ENCODE assay signal across 28 cellular contexts in the genomic region with DNA sequence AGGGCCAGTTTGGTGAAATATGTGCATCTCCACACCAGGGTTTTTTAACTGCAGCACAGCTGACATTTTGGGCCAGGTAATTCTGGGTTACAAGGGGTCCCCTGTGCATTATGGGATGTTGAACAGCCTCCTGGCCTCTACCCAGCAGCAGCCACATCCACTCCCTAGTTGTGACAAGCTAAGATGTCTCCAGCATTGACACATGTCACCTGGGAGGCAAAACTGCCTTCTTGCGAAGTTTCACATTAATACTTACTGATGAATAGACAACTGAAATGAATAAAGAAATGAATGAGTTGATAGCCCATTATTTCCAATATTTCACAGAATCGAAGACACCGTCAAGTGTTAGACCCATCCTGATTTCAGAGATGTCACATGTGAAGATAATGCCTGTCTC.
"Had no signal": no experiment of that assay in that cellular context is flagged by ENCODE, and none has a peak within 500 bp of the region (broad histone marks: within the 10 kb centered on the region; RNA-seq: fewer than 3 reads in every experiment).

No MANE protein-coding gene starts in this region.

- H3K4me1 ChIP-seq: colonic mucosa, esophagus muscularis mucosa, esophagus squamous epithelium, foreskin keratinocyte, gastrocnemius medialis, gastroesophageal sphincter, heart left ventricle had no signal

- H3K27me3 ChIP-seq: colonic mucosa, dorsolateral prefrontal cortex, esophagus muscularis mucosa, esophagus squamous epithelium, foreskin keratinocyte, gastrocnemius medialis, gastroesophageal sphincter, heart left ventricle had no signal

- H3K4me3 Mint-ChIP-seq: dendritic cell treated with granulocyte-macrophage colony-stimulating factor and Interleukin-4, amounts not matched to agents 40 ng/mL and 50 ng/mL, for 4 days; effector memory CD8-positive, alpha-beta T cell; endodermal cell had no signal

- H3K27ac Mint-ChIP-seq: dendritic cell treated with granulocyte-macrophage colony-stimulating factor and Interleukin-4, amounts not matched to agents 40 ng/mL and 50 ng/mL, for 4 days; effector memory CD8-positive, alpha-beta T cell; endodermal cell had no signal

- H3K36me3 ChIP-seq: colonic mucosa, gastrocnemius medialis, gastroesophageal sphincter, heart left ventricle had no signal

- H3K9me3 ChIP-seq: colonic mucosa, esophagus muscularis mucosa, esophagus squamous epithelium, gastrocnemius medialis, gastroesophageal sphincter, heart left ventricle had no signal

- FAIRE-seq: colon, endometrium, endothelial cell of umbilical vein, frontal cortex had no signal

- H3K27ac ChIP-seq: colonic mucosa, coronary artery, dorsolateral prefrontal cortex, epithelial cell of prostate, esophagus muscularis mucosa, esophagus squamous epithelium, foreskin keratinocyte, gastrocnemius medialis, gastroesophageal sphincter, heart left ventricle had no signal

- H3K4me3 ChIP-seq: colonic mucosa, coronary artery, dorsolateral prefrontal cortex, esophagus muscularis mucosa, esophagus squamous epithelium, gastrocnemius medialis, gastroesophageal sphincter, heart left ventricle had no signal

- DNase-seq: colonic mucosa; cortex of kidney; dermis blood vessel endothelial cell; dorsolateral prefrontal cortex; effector CD4-positive, alpha-beta T cell; effector CD8-positive, alpha-beta T cell; effector memory CD4-positive, alpha-beta T cell; effector memory CD8-positive, alpha-beta T cell; endodermal cell; erythroblast; esophagus squamous epithelium; foreskin fibroblast; foreskin melanocyte; gastrocnemius medialis; glutamatergic neuron; head of caudate nucleus; heart left ventricle had no signal

- H3K27me3 Mint-ChIP-seq: dendritic cell treated with granulocyte-macrophage colony-stimulating factor and Interleukin-4, amounts not matched to agents 40 ng/mL and 50 ng/mL, for 4 days; effector memory CD8-positive, alpha-beta T cell had no signal

- H3K9me3 Mint-ChIP-seq: dendritic cell treated with granulocyte-macrophage colony-stimulating factor and Interleukin-4, amounts not matched to agents 40 ng/mL and 50 ng/mL, for 4 days; effector memory CD8-positive, alpha-beta T cell; endodermal cell had no signal

- ATAC-seq: effector memory CD8-positive, alpha-beta T cell; esophagus mucosa; gastrocnemius medialis; gastroesophageal sphincter; heart left ventricle had no signal
